In the genomic region with DNA sequence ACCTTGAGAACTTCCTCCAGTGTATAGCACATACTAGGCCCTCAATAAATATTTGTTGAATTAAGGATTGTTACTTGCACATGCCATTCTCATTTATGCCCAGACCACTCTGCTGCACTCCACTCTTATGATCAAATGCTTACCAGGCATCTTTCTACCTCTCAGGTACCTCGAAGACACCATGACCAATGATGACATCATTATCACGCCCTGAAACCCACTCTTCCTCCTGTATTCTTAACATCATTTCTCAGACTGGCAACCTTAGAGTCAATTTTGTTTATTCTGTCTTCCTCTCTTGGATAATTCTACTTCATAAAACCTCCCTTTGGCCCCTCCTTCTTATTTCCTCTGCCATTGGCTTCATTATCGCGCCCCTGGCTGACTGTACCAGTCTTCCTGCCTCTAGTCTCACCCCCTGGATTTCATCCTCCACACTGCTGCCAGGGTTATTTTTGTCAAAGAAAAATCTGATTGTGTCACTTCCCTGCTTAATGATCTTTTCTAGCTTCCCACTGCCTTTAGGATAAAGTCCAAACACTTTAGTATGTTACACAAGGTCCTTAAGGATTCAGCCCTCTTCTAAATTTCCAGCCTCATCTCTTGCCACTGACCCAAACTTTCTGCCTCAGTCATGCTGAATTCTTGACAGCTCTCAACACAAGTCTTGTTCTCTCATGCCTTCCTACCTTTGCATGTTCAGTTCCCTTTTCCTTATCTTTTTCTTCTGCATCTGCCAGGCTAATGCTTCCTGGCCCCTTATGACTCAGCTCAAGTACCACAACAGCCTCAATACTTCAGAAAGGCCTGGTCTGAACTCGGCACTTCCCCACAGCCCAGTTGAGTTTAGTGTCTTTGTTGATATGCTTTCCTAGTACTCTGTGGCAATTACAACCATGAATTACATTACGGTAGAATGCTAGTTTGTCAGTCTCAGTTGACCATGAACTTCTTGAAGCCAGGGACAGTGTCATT, we compare ENCODE assay signal across 1 cellular context.
TF ChIP-seq lines count a peak whose summit lies in the region.

No MANE protein-coding gene starts in this region.

TF ChIP-seq in K562, 482 proteins besides CTCF, POLR2A, EP300 and RAD21 (continues in another document):
- TF ChIP-seq FOXA3 (CRISPR knock-in tag; conservative IDR thresholded peaks at IDR 0.05 in 1 of 2, IDR thresholded peaks at IDR 0.05 in 1 of 2) (no peak), ZBED1 (IDR thresholded peaks at IDR 0.05) (no peak), SMAD2 (IDR thresholded peaks at IDR 0.05; ENCODE audit: low read depth, low read length) (no peak), ZNF583 (CRISPR knock-in tag; IDR thresholded peaks at IDR 0.05) (no peak), MCM3 (IDR thresholded peaks at IDR 0.05) (no peak), SREBF1 (IDR thresholded peaks at IDR 0.05; ENCODE audit: borderline replicate concordance, low read depth, low read length) (no peak), TFE3 (CRISPR knock-in tag; IDR thresholded peaks at IDR 0.05) (no peak), IFI16 (CRISPR knock-in tag; IDR thresholded peaks at IDR 0.05) (no peak), KLF6 (CRISPR knock-in tag; IDR thresholded peaks at IDR 0.05; ENCODE audit: borderline replicate concordance) (no peak), FOXP4 (CRISPR knock-in tag; IDR thresholded peaks at IDR 0.05; ENCODE audit: borderline replicate concordance) (no peak), SRF (CRISPR knock-in tag; IDR thresholded peaks at IDR 0.05) (no peak), ZNF197 (CRISPR knock-in tag; IDR thresholded peaks at IDR 0.05; ENCODE audit: low read depth) (no peak), ZNF644 (tag; IDR thresholded peaks at IDR 0.05; ENCODE audit: low read depth) (no peak), ZFX (CRISPR knock-in tag; IDR thresholded peaks at IDR 0.05) (no peak), ZC3H4 (CRISPR knock-in tag; IDR thresholded peaks at IDR 0.05; ENCODE audit: borderline replicate concordance) (no peak), SMAD4 (CRISPR knock-in tag; conservative IDR thresholded peaks at IDR 0.05) (no peak), SMARCC2 (IDR thresholded peaks at IDR 0.05; ENCODE audit: low read depth) (no peak), ZC3H11A (IDR thresholded peaks at IDR 0.05; ENCODE audit: low read depth, low read length) (no peak), SREBF2 (CRISPR knock-in tag; IDR thresholded peaks at IDR 0.05) (no peak), ZEB2 (IDR thresholded peaks at IDR 0.05) (0 out of 2 replicates have a peak, but pooled peaks have one; percentile 51), IRF2 (CRISPR knock-in tag; IDR thresholded peaks at IDR 0.05) (no peak), MAFF (IDR thresholded peaks at IDR 0.05; ENCODE audit: low read length) (peak; percentile 44; the same call in 1 of the 2 replicates), ETS2 (tag; IDR thresholded peaks at IDR 0.05; ENCODE audit: borderline replicate concordance, poor library complexity, severe bottlenecking) (no peak), POLR2AphosphoS5 (IDR thresholded peaks at IDR 0.05; ENCODE audit: control insufficient read depth, insufficient read depth, low read depth, low read length) (no peak), POLR2AphosphoS2 (IDR thresholded peaks at IDR 0.05; ENCODE audit: low read length) (no peak), ZNF3 (CRISPR knock-in tag; IDR thresholded peaks at IDR 0.05) (no peak), FOXK2 (conservative IDR thresholded peaks at IDR 0.05 in 1 of 2, IDR thresholded peaks at IDR 0.05 in 1 of 2; ENCODE audit: low read depth in 2 of 2) (peak; percentile 34 to 56; a peak in 1 of 4 replicates), ESRRA (IDR thresholded peaks at IDR 0.05; ENCODE audit: borderline replicate concordance, low read depth) (no peak), KLF10 (CRISPR knock-in tag; IDR thresholded peaks at IDR 0.05) (no peak), TAL1 (IDR thresholded peaks at IDR 0.05) (no peak), TEAD1 (CRISPR knock-in tag; IDR thresholded peaks at IDR 0.05) (no peak), VEZF1 (CRISPR knock-in tag; IDR thresholded peaks at IDR 0.05) (no peak), SPI1 (IDR thresholded peaks at IDR 0.05; ENCODE audit: borderline replicate concordance, low read depth, low read length) (peak; percentile 93), RFX1 (IDR thresholded peaks at IDR 0.05) (no peak), CTBP1 (IDR thresholded peaks at IDR 0.05; ENCODE audit: borderline replicate concordance) (peak; percentile 90), ZNF445 (CRISPR knock-in tag; IDR thresholded peaks at IDR 0.05; ENCODE audit: low read depth) (no peak), MAFK (IDR thresholded peaks at IDR 0.05; ENCODE audit: low read length) (peak; percentile 16; the same call in 1 of the 2 replicates), MXI1 (IDR thresholded peaks at IDR 0.05; ENCODE audit: low read depth, low read length) (no peak), ZKSCAN8 (CRISPR knock-in tag; IDR thresholded peaks at IDR 0.05) (no peak), HIVEP1 (CRISPR knock-in tag; IDR thresholded peaks at IDR 0.05) (no peak), ZNF431 (CRISPR knock-in tag; IDR thresholded peaks at IDR 0.05) (no peak), RBM39 (optimal IDR thresholded peaks at IDR 0.05; ENCODE audit: low read depth, low read length) (no peak), ZBTB8A (IDR thresholded peaks at IDR 0.05; ENCODE audit: partially characterized antibody) (no peak), NFE2 (IDR thresholded peaks at IDR 0.05; ENCODE audit: low read depth) (peak; percentile 85), MYC (IDR thresholded peaks at IDR 0.05; ENCODE audit: low read depth, low read length) (no peak), MYC (CRISPR knock-in tag; IDR thresholded peaks at IDR 0.05; ENCODE audit: borderline replicate concordance, low read depth) (no peak), KAT7 (CRISPR knock-in tag; IDR thresholded peaks at IDR 0.05; ENCODE audit: borderline replicate concordance) (no peak), ZNF395 (CRISPR knock-in tag; IDR thresholded peaks at IDR 0.05) (no peak)
- TF ChIP-seq, protein P1, sequence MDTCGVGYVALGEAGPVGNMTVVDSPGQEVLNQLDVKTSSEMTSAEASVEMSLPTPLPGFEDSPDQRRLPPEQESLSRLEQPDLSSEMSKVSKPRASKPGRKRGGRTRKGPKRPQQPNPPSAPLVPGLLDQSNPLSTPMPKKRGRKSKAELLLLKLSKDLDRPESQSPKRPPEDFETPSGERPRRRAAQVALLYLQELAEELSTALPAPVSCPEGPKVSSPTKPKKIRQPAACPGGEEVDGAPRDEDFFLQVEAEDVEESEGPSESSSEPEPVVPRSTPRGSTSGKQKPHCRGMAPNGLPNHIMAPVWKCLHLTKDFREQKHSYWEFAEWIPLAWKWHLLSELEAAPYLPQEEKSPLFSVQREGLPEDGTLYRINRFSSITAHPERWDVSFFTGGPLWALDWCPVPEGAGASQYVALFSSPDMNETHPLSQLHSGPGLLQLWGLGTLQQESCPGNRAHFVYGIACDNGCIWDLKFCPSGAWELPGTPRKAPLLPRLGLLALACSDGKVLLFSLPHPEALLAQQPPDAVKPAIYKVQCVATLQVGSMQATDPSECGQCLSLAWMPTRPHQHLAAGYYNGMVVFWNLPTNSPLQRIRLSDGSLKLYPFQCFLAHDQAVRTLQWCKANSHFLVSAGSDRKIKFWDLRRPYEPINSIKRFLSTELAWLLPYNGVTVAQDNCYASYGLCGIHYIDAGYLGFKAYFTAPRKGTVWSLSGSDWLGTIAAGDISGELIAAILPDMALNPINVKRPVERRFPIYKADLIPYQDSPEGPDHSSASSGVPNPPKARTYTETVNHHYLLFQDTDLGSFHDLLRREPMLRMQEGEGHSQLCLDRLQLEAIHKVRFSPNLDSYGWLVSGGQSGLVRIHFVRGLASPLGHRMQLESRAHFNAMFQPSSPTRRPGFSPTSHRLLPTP (IDR thresholded peaks at IDR 0.05; ENCODE audit: borderline replicate concordance, extremely low read depth, insufficient read length) = no peak
- TF ChIP-seq, protein P2, sequence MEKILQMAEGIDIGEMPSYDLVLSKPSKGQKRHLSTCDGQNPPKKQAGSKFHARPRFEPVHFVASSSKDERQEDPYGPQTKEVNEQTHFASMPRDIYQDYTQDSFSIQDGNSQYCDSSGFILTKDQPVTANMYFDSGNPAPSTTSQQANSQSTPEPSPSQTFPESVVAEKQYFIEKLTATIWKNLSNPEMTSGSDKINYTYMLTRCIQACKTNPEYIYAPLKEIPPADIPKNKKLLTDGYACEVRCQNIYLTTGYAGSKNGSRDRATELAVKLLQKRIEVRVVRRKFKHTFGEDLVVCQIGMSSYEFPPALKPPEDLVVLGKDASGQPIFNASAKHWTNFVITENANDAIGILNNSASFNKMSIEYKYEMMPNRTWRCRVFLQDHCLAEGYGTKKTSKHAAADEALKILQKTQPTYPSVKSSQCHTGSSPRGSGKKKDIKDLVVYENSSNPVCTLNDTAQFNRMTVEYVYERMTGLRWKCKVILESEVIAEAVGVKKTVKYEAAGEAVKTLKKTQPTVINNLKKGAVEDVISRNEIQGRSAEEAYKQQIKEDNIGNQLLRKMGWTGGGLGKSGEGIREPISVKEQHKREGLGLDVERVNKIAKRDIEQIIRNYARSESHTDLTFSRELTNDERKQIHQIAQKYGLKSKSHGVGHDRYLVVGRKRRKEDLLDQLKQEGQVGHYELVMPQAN (IDR thresholded peaks at IDR 0.05; ENCODE audit: borderline replicate concordance) = no peak
- TF ChIP-seq, protein P3, sequence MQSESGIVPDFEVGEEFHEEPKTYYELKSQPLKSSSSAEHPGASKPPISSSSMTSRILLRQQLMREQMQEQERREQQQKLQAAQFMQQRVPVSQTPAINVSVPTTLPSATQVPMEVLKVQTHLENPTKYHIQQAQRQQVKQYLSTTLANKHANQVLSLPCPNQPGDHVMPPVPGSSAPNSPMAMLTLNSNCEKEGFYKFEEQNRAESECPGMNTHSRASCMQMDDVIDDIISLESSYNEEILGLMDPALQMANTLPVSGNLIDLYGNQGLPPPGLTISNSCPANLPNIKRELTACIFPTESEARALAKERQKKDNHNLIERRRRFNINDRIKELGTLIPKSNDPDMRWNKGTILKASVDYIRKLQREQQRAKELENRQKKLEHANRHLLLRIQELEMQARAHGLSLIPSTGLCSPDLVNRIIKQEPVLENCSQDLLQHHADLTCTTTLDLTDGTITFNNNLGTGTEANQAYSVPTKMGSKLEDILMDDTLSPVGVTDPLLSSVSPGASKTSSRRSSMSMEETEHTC (IDR thresholded peaks at IDR 0.05) = no peak
